Comparison of ENCODE assay signal across 24 cellular contexts in genomic region chr18:25446972-25447371, GRCh38.
DNase-seq lines count a peak whose midpoint lies in the region; ATAC-seq and TF ChIP-seq lines count a peak whose summit lies in the region.
"Had no signal": no experiment of that assay in that cellular context is flagged by ENCODE, and none has a peak within 500 bp of the region (broad histone marks: within the 10 kb centered on the region; RNA-seq: fewer than 3 reads in every experiment).

No MANE protein-coding gene starts in this region.

- H3K27me3 ChIP-seq in SU-DHL-6 (ENCODE audit: low read length): no peaks in the 10 kb centered on the region
- H3K27me3 ChIP-seq: tibial nerve had no signal

- H3K4me2 ChIP-seq in SU-DHL-6 (ENCODE audit: low read depth, low read length, poor library complexity, severe bottlenecking): no peak overlapping the region

- H3K27ac Mint-ChIP-seq in activated CD4-positive, alpha-beta memory T cell treated with anti-CD3 and anti-CD28 coated beads for 36 hours: no peak overlapping the region
- H3K27ac Mint-ChIP-seq: immature natural killer cell, naive B cell had no signal

- H3K4me1 Mint-ChIP-seq in activated CD4-positive, alpha-beta memory T cell treated with anti-CD3 and anti-CD28 coated beads for 36 hours (ENCODE audit: low read depth): no peaks in the 10 kb centered on the region
- H3K4me1 Mint-ChIP-seq: immature natural killer cell, naive B cell had no signal

- H4K20me1 ChIP-seq in SU-DHL-6 (ENCODE audit: low read depth, low read length): no peaks in the 10 kb centered on the region

- peak overlapping the region; percentile 3 for H2AFZ ChIP-seq in SU-DHL-6 (ENCODE audit: low read depth, low read length, severe bottlenecking)

- H3K4me3 ChIP-seq in SU-DHL-6 (ENCODE audit: insufficient read depth, low read length, poor library complexity, severe bottlenecking): no peak overlapping the region
- H3K4me3 ChIP-seq: skin epidermis, tibial nerve had no signal

- peaks cover 3% of the 10 kb centered on the region for H3K9me3 Mint-ChIP-seq in activated CD4-positive, alpha-beta memory T cell treated with anti-CD3 and anti-CD28 coated beads for 36 hours

- CTCF ChIA-PET in activated CD4-positive, alpha-beta memory T cell treated with anti-CD3 and anti-CD28 coated beads for 36 hours (lab: Charles Lee): no interaction called here

- peak; percentile 30 for TF ChIP-seq CTCF in SU-DHL-6 (IDR thresholded peaks at IDR 0.05; ENCODE audit: insufficient read depth, low read length, poor library complexity, severe bottlenecking)

- no peak overlapping the region for H3K27ac ChIP-seq in SU-DHL-6 (ENCODE audit: low read depth, low read length)
- H3K27ac ChIP-seq: RWPE1, skin epidermis, tibial nerve had no signal

- no peaks in the 10 kb centered on the region for H3K9me3 ChIP-seq in SU-DHL-6 (ENCODE audit: insufficient read depth, low read length)

- no peaks in the 10 kb centered on the region for H3K36me3 ChIP-seq in SU-DHL-6 (ENCODE audit: low read length)
- H3K36me3 ChIP-seq: tibial nerve had no signal

- no peaks in the 10 kb centered on the region for H3F3A ChIP-seq in SU-DHL-6 (ENCODE audit: insufficient read depth)

- no peaks in the 10 kb centered on the region for H3K9me2 ChIP-seq in SU-DHL-6 (replicated peaks; ENCODE audit: insufficient read depth, low read length)

- no peak overlapping the region for H3K9ac ChIP-seq in SU-DHL-6 (ENCODE audit: low read length)

- H3K27me3 Mint-ChIP-seq in activated CD4-positive, alpha-beta memory T cell treated with anti-CD3 and anti-CD28 coated beads for 36 hours: no peaks in the 10 kb centered on the region

- H3K79me2 ChIP-seq in SU-DHL-6 (ENCODE audit: insufficient read depth, low read length): no peaks in the 10 kb centered on the region

- no peak overlapping the region for H3K4me3 Mint-ChIP-seq in activated CD4-positive, alpha-beta memory T cell treated with anti-CD3 and anti-CD28 coated beads for 36 hours
- H3K4me3 Mint-ChIP-seq: immature natural killer cell, naive B cell had no signal

- intact Hi-C loops in activated CD4-positive, alpha-beta memory T cell treated with anti-CD3 and anti-CD28 coated beads for 36 hours (cut with micrococcal nuclease): no loop called here

- POLR2A ChIA-PET in activated CD4-positive, alpha-beta memory T cell treated with anti-CD3 and anti-CD28 coated beads for 36 hours (lab: Charles Lee): no interaction called here

- no peaks in the 10 kb centered on the region for H3K36me3 Mint-ChIP-seq in activated CD4-positive, alpha-beta memory T cell treated with anti-CD3 and anti-CD28 coated beads for 36 hours
- H3K36me3 Mint-ChIP-seq: immature natural killer cell, naive B cell had no signal

- peak; percentile 1 for DNase-seq in SKM-1 treated with dmso at 0.1 percent for 144 hours (lab: John Stamatoyannopoulos, UW; ENCODE audit: unreplicated experiment)
- no peak for DNase-seq in SKM-1 (lab: John Stamatoyannopoulos, UW; ENCODE audit: unreplicated experiment)
- peak; percentile 9 for DNase-seq in M059J (ENCODE audit: low read depth)
- DNase-seq in A172 (ENCODE audit: low spot score): no peak
- DNase-seq in activated CD4-positive, alpha-beta memory T cell treated with anti-CD3 and anti-CD28 coated beads for 36 hours: no peak
- no peak for DNase-seq in activated CD8-positive, alpha-beta memory T cell treated with anti-CD3 and anti-CD28 coated beads for 24 hours
- DNase-seq: activated CD4-positive, alpha-beta T cell treated with anti-CD3 and anti-CD28 coated beads for 4 hours; cerebellar nuclear complex; erythroblast; foreskin fibroblast; immature natural killer cell; Karpas-422; naive B cell; NCI-H2081; occipital lobe; stimulated activated CD4-positive, alpha-beta T cell treated with anti-CD3 and anti-CD28 coated beads, Interleukin-2, amount 100 ng/mL, for 24 hours; stimulated activated naive CD4-positive, alpha-beta T cell treated with Interleukin-2 at 50 U/mL for 16 hours; SW 1271 had no signal

- ATAC-seq in GM18907 (IDR thresholded peaks at IDR 0.05; ENCODE audit: unreplicated experiment): no peak
- ATAC-seq: left lobe of liver had no signal

Comparison
In these comparisons a context has a peak if more than half of its experiments do, and no peak if none do; other contexts are left out.
1. DNase-seq: peak in SKM-1 treated with dmso at 0.1 percent for 144 hours (single experiment) and M059J (single experiment); none in SKM-1 (single experiment), A172 (single experiment), activated CD4-positive, alpha-beta memory T cell treated with anti-CD3 and anti-CD28 coated beads for 36 hours (single experiment) and activated CD8-positive, alpha-beta memory T cell treated with anti-CD3 and anti-CD28 coated beads for 24 hours (single experiment).